Comparison of ENCODE assay signal across 8 cellular contexts in the genomic region with DNA sequence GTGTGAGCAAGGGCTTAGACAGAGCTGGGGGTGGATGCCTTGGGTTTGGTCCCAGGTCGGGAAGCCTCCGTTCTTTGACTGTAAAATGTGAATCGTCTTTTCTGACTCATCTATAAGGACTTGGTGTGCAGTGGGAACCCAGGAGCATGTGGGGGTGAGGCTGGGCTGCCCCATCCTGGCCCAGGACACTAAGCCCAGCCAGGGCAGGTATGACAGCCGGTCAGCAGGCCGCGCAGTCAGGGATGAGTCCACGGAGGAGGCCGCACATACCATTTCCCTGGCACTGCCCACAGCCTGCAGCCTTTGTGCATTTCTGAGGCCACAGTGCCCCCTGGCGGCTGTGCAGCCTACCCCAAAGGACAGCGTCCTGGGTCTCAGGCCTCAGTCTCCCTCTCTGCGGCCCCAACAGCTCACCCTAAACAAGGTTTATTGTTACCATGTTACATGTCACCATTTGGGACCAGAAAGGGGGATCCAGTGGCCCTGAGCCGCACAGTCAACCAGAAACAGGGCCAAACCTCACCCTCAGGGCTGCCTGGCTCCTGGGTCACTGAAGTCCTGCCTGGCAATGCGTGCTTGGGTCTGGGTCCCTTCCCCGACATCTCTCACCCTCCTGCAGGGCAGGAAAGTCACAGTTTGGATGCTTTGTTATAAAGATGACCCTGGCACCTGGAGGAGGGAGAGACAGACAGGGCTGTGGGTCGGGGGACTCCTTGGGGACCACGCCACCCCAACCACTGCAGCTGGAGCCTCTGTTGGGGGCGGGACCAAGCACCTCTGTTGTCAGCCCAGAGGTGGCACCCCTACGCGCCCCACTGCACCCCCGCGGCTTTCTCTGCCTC. TPM values are rescaled to one million over a fixed set of nuclear protein-coding genes. Genes with fewer than 3 reads are reported as not detected.
A peak's percentile ranks its signal among the peaks of the same experiment; 100 is the strongest.
DNase-seq lines count a peak whose midpoint lies in the region; ATAC-seq, FAIRE-seq and TF ChIP-seq lines count a peak whose summit lies in the region.

No MANE protein-coding gene starts in this region.

- H3K18ac ChIP-seq in H1 (ENCODE audit: extremely low read depth, low read length): no peak overlapping the region

- H3K36me3 Mint-ChIP-seq in mesothelial cell of epicardium: peaks cover 3% of the 10 kb centered on the region

- no peak overlapping the region for H2AK5ac ChIP-seq in H1 (ENCODE audit: low read depth, low read length)

- no peak overlapping the region for H2BK5ac ChIP-seq in H1 (ENCODE audit: low read depth, low read length)

- H2BK15ac ChIP-seq in H1 (ENCODE audit: low read length): peak overlapping the region; percentile 81; the same call in 1 of the 2 replicates

- no peaks in the 10 kb centered on the region for H3K23me2 ChIP-seq in H1 (ENCODE audit: low read depth, low read length)

- POLR2A ChIA-PET in BJ (lab: Charles Lee) (no interaction called here), H1 (lab: Charles Lee; ENCODE audit: partially characterized antibody) (interaction anchor here (0.9 to 1.0 kb wide), 2 partner anchors 11 to 124 kb away, joined by 3 to 4 read pairs; partner anchors contain the start of gene PRKRIP1)

- H2BK12ac ChIP-seq in H1 (ENCODE audit: low read depth, low read length): no peak overlapping the region

- TF ChIP-seq EP300 in H1 (IDR thresholded peaks at IDR 0.05; ENCODE audit: borderline replicate concordance in 1 of 2, low read depth in 2 of 2, low read length in 2 of 2): no peak

- H3K4me2 ChIP-seq in H1 (ENCODE audit: insufficient read depth in 1 of 2, low read depth in 2 of 2, low read length in 2 of 2): no peak overlapping the region

- H4K20me1 ChIP-seq in H1 (replicated peaks in 1 of 2; ENCODE audit: control insufficient read depth in 1 of 2, insufficient read depth in 2 of 2, low read length in 2 of 2): no peaks in the 10 kb centered on the region

- H3K79me2 ChIP-seq in H1 (ENCODE audit: control insufficient read depth in 1 of 2, insufficient read depth in 2 of 2, low read length in 2 of 2): no peaks in the 10 kb centered on the region

- no peak overlapping the region for H3K56ac ChIP-seq in H1 (replicated peaks; ENCODE audit: insufficient read length, low read depth, low read length)

- no peak overlapping the region for H2BK120ac ChIP-seq in H1 (replicated peaks; ENCODE audit: low read depth, low read length)

- H3K23ac ChIP-seq in H1 (ENCODE audit: insufficient read length): no peak overlapping the region

- no peak overlapping the region for H2AFZ ChIP-seq in H1 (ENCODE audit: low read length)

- no peaks in the 10 kb centered on the region for H3K9me3 Mint-ChIP-seq in mesothelial cell of epicardium

- no peak overlapping the region for H4K91ac ChIP-seq in H1 (replicated peaks; ENCODE audit: insufficient read length, low read length)

- no peak overlapping the region for H3K9ac ChIP-seq in H1 (replicated peaks in 1 of 4; ENCODE audit: extremely low read depth in 1 of 4, low read depth in 3 of 4, low read length in 3 of 4)

- no peak overlapping the region for H3K27ac Mint-ChIP-seq in mesothelial cell of epicardium

- no peak overlapping the region for H3K14ac ChIP-seq in H1 (ENCODE audit: insufficient read length)

- DNase-seq in BJ (ENCODE audit: low read depth): no peak
- DNase-seq in NCI-H748 (lab: John Stamatoyannopoulos, UW; ENCODE audit: unreplicated experiment): peak; percentile 64
- DNase-seq in activated CD8-positive, alpha-beta memory T cell treated with anti-CD3 and anti-CD28 coated beads for 48 hours (ENCODE audit: low read depth in 2 of 3, low spot score in 2 of 3): peak in 2 of 3 experiments; percentile 63 to 64
- DNase-seq in H1 (ENCODE audit: low read depth in 1 of 2, low spot score in 2 of 2): peak; percentile 43 to 95
- peak; percentile 68 to 87 for DNase-seq in mesothelial cell of epicardium (ENCODE audit: low spot score in 2 of 2, unreplicated experiment in 2 of 2)
- peak; percentile 46 to 54 for DNase-seq in stimulated activated CD8-positive, alpha-beta memory T cell treated with anti-CD3 and anti-CD28 coated beads, Interleukin-2, amount 100 ng/mL, for 1 hour (ENCODE audit: low read depth in 2 of 2)
- no peak for DNase-seq in KG1 (lab: John Stamatoyannopoulos, UW)

- H3K27me3 ChIP-seq in BJ (ENCODE audit: control insufficient read depth, insufficient read depth, low read length) (no peaks in the 10 kb centered on the region), H1 (replicated peaks in 1 of 4; ENCODE audit: control insufficient read depth in 3 of 4, extremely low read depth in 1 of 4, insufficient read depth in 3 of 4, low read length in 3 of 4) (no peaks in the 10 kb centered on the region)

- WGBS in H1 (ENCODE audit: extremely low coverage in 1 of 2, insufficient coverage in 1 of 2, insufficient read length in 1 of 2, insufficient replicate concordance in 2 of 2, low coverage in 1 of 2, low lambda C conversion rate in 2 of 2, missing lambda C conversion rate in 1 of 2), 2 experiments: 58% methylated on average over 16 of the region's 21 CpGs; no CpG with 5 or more reads in 1 of the 2 experiments

- peak; percentile 97 for TF ChIP-seq RAD21 in H1 (IDR thresholded peaks at IDR 0.05 in 1 of 2, conservative IDR thresholded peaks at IDR 0.05 in 1 of 2; ENCODE audit: low read depth in 2 of 2, low read length in 2 of 2)

- H4K5ac ChIP-seq in H1 (ENCODE audit: insufficient read length, low read depth, low read length): no peak overlapping the region

- ATAC-seq in GM21723 (IDR thresholded peaks at IDR 0.05; ENCODE audit: unreplicated experiment): peak; percentile 54

- H3K4me3 Mint-ChIP-seq in mesothelial cell of epicardium: no peak overlapping the region

- no peaks in the 10 kb centered on the region for H3K79me1 ChIP-seq in H1 (ENCODE audit: low read depth, low read length)

- H3K4me1 ChIP-seq in H1 (replicated peaks in 1 of 4; ENCODE audit: control insufficient read depth in 3 of 4, insufficient read depth in 4 of 4, low read length in 3 of 4): peaks cover 0 to 3% (median 0%) of the 10 kb centered on the region in 4 experiments; a peak in 1 of 7 replicates

- TF ChIP-seq POLR2A in H1 (IDR thresholded peaks at IDR 0.05; ENCODE audit: control extremely low read depth in 1 of 2, low read depth in 2 of 2, low read length in 2 of 2): no peak

- H3K27me3 Mint-ChIP-seq in mesothelial cell of epicardium (ENCODE audit: low read depth): no peaks in the 10 kb centered on the region

- H3K4ac ChIP-seq in H1 (replicated peaks; ENCODE audit: insufficient read length, low read depth, low read length): no peak overlapping the region

- H3K9me3 ChIP-seq in H1 (ENCODE audit: insufficient read depth in 2 of 2, low read depth in 1 of 2, low read length in 1 of 2): no peaks in the 10 kb centered on the region

- peaks cover 3% of the 10 kb centered on the region for H3K4me1 Mint-ChIP-seq in mesothelial cell of epicardium

- H4K8ac ChIP-seq in H1 (ENCODE audit: extremely low read depth, insufficient read depth, low read length): no peak overlapping the region

- no peaks in the 10 kb centered on the region for H3K36me3 ChIP-seq in BJ (ENCODE audit: control insufficient read depth, insufficient read depth, low read length)
- no peaks in the 10 kb centered on the region for H3K36me3 ChIP-seq in H1 (ENCODE audit: control insufficient read depth in 2 of 4, insufficient read depth in 4 of 4, low read length in 3 of 4)

- peak overlapping the region; percentile 61; the same call in 1 of the 2 replicates for H2BK20ac ChIP-seq in H1 (ENCODE audit: low read length)

- peak; percentile 92 for TF ChIP-seq CTCF in BJ (IDR thresholded peaks at IDR 0.05; ENCODE audit: insufficient read depth, low read depth, low read length)
- TF ChIP-seq CTCF in H1 (IDR thresholded peaks at IDR 0.05; ENCODE audit: control extremely low read depth in 1 of 3, insufficient read depth in 1 of 3, low read depth in 1 of 3, low read length in 3 of 3): peak in 2 of 3 experiments; percentile 90 to 98; a peak in 3 of 4 replicates
- TF ChIP-seq CTCF in mesothelial cell of epicardium (IDR thresholded peaks at IDR 0.05; ENCODE audit: unreplicated experiment): peak; percentile 89

- FAIRE-seq in H1 (lab: Jason Lieb, UNC): no peak

- H3K4me3 ChIP-seq in BJ (ENCODE audit: low read depth, low read length) (no peak overlapping the region), H1 (ENCODE audit: extremely low read depth in 1 of 4, insufficient read depth in 2 of 4, low read depth in 3 of 4, low read length in 4 of 4) (no peak overlapping the region)

- H3K27ac ChIP-seq in H1 (ENCODE audit: low read depth, low read length): no peak overlapping the region

- CTCF ChIA-PET in BJ (lab: Yijun Ruan, JAX) (interaction anchor here (0.6 to 6.5 kb wide), 36 partner anchors 8 to 753 kb away, joined by 3 to 72 read pairs (median 3); no protein-coding TSS in a partner anchor), H1 (lab: Charles Lee; ENCODE audit: partially characterized antibody) (interaction anchor here (0.6 to 3.6 kb wide), 35 partner anchors 8 to 755 kb away, joined by 3 to 20 read pairs (median 4); no protein-coding TSS in a partner anchor)

TF ChIP-seq in H1, 55 proteins besides CTCF, POLR2A, EP300 and RAD21 (continues in another document):
- TF ChIP-seq FOSL1 (IDR thresholded peaks at IDR 0.05; ENCODE audit: insufficient read depth, low read depth, low read length) (no peak), TEAD4 (IDR thresholded peaks at IDR 0.05; ENCODE audit: low read depth, low read length) (peak; percentile 72), ZNF274 (IDR thresholded peaks at IDR 0.05; ENCODE audit: borderline replicate concordance, extremely low read depth, low read length) (no peak), YY1 (IDR thresholded peaks at IDR 0.05; ENCODE audit: low read depth, low read length) (peak; percentile 67; the same call in 1 of the 2 replicates), PHF8 (conservative IDR thresholded peaks at IDR 0.05; ENCODE audit: low read depth, low read length) (no peak), GABPA (IDR thresholded peaks at IDR 0.05; ENCODE audit: borderline replicate concordance, insufficient read depth, low read length) (peak; percentile 79; the same call in 1 of the 2 replicates)
- TF ChIP-seq, protein P1, sequence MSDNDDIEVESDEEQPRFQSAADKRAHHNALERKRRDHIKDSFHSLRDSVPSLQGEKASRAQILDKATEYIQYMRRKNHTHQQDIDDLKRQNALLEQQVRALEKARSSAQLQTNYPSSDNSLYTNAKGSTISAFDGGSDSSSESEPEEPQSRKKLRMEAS (IDR thresholded peaks at IDR 0.05): 0 out of 2 replicates have a peak, but pooled peaks have one; percentile 21

RNA-seq across cellular contexts. Expression of gene SH2B2, which starts 14.4 kb away (rescaled TPM):
- 0.56 and 0.58 TPM in 2 replicates for polyA plus RNA-seq in BJ (2011; rRNA removed)
- polyA minus RNA-seq in BJ (2011; rRNA and poly(A)+ RNA removed): 0.72 and 2.0 TPM in 2 replicates
- 17.5 and 18.7 TPM in 2 replicates for total RNA-seq in H1 (2021; fragmentation: NEBNext Ultra II Directional; extraction: Animal tissue kit (Norgen Biotek cat#: 25700))
- 11.5 and 21.0 TPM in 2 replicates for polyA plus RNA-seq in H1 (2011; rRNA removed)
- polyA plus RNA-seq in H1 (2011; cell fraction: cytosol; rRNA removed): 11.9 TPM
- polyA plus RNA-seq in H1 (2011; cell fraction: nucleus; rRNA removed): 13.6 TPM
- polyA plus RNA-seq in H1 (2012, experiment 1 of 2): 4.5 to 12.5 TPM (median 10.7 TPM) in 4 replicates
- polyA plus RNA-seq in H1 (2012, experiment 2 of 2): 6.4 TPM
- 6.5 TPM for polyA plus RNA-seq in H1 (2013, experiment 1 of 2)
- 7.5 TPM for polyA plus RNA-seq in H1 (2013, experiment 2 of 2)
- polyA minus RNA-seq in H1 (2011; rRNA and poly(A)+ RNA removed): 5.3 and 6.7 TPM in 2 replicates
- 11.3 TPM for polyA minus RNA-seq in H1 (2011; cell fraction: cytosol; rRNA and poly(A)+ RNA removed)
- 7.5 TPM for polyA minus RNA-seq in H1 (2011; cell fraction: nucleus; rRNA and poly(A)+ RNA removed)
- total RNA-seq in mesothelial cell of epicardium: 7.9 to 8.2 TPM (median 8.2 TPM) in 3 replicates

Comparison
In these comparisons a context has a peak if more than half of its experiments do, and no peak if none do; other contexts are left out.
1. DNase-seq: peak in NCI-H748 (single experiment), activated CD8-positive, alpha-beta memory T cell treated with anti-CD3 and anti-CD28 coated beads for 48 hours (2 of 3), H1 (2 of 2), mesothelial cell of epicardium (2 of 2) and stimulated activated CD8-positive, alpha-beta memory T cell treated with anti-CD3 and anti-CD28 coated beads, Interleukin-2, amount 100 ng/mL, for 1 hour (2 of 2); none in BJ (single experiment) and KG1 (single experiment).
2. Peak in every context shown above with its lines, with median percentiles within 50 percentile points of each other: CTCF ChIP-seq.